Comparison of ENCODE assay signal across 11 cellular contexts in genomic region chr2:17010104-17010503, GRCh38.
"Had no signal": no experiment of that assay in that cellular context is flagged by ENCODE, and none has a peak within 500 bp of the region (broad histone marks: within the 10 kb centered on the region; RNA-seq: fewer than 3 reads in every experiment).

No MANE protein-coding gene starts in this region.

- H3K4me3 ChIP-seq: GM23248, GM23338, HAP-1 had no signal

- H3K36me3 ChIP-seq: HAP-1 had no signal

- H3K9me3 ChIP-seq: HAP-1 had no signal

- H2AFZ ChIP-seq: GM23248, GM23338 had no signal

- H3K9ac ChIP-seq: GM23248 had no signal

- FAIRE-seq: H1, H54 had no signal

- H3K4me2 ChIP-seq: GM23338 had no signal

- H3K27ac ChIP-seq: GM23248 had no signal

- ATAC-seq: GM23338, HCT116 had no signal

- H3K4me1 ChIP-seq: HAP-1 had no signal

- DNase-seq: GM23248, GOT3, H7, H9, HCEC 1CT, HFFc6 had no signal
